In genomic region chr17:64423881-64424280, GRCh38 we compare ENCODE assay signal across 19 cellular contexts. TPM values are rescaled to one million over a fixed set of nuclear protein-coding genes. Genes with fewer than 3 reads are reported as not detected.
DNase-seq lines count a peak whose midpoint lies in the region; ATAC-seq and TF ChIP-seq lines count a peak whose summit lies in the region.
"Had no signal": no experiment of that assay in that cellular context is flagged by ENCODE, and none has a peak within 500 bp of the region (broad histone marks: within the 10 kb centered on the region; RNA-seq: fewer than 3 reads in every experiment).

No MANE protein-coding gene starts in this region.

- H3K36me3 Mint-ChIP-seq in H9 (ENCODE audit: insufficient read depth in 1 of 3, low read depth in 3 of 3), result peaks cover 11 to 18% (median 14%) of the 10 kb centered on the region in 3 experiments
- H3K36me3 Mint-ChIP-seq in dendritic cell treated with granulocyte-macrophage colony-stimulating factor and Interleukin-4, amounts not matched to agents 40 ng/mL and 50 ng/mL, for 4 days (ENCODE audit: low read depth), result no peaks in the 10 kb centered on the region
- H3K36me3 Mint-ChIP-seq: stimulated activated effector memory CD8-positive, alpha-beta T cell treated with anti-CD3 and anti-CD28 coated beads, Interleukin-12 subunit alpha, Interleukin-12 subunit beta, amount 100 ng/mL, for 72 hours had no signal

- H2AFZ ChIP-seq in H9 (ENCODE audit: low read length) (peak overlapping the region; percentile 11), PC-3 (ENCODE audit: low read length) (no peak overlapping the region)

- H3K27me3 ChIP-seq in H9 (ENCODE audit: insufficient read depth, low read length) (no peaks in the 10 kb centered on the region), PC-3 (ENCODE audit: low read length) (no peaks in the 10 kb centered on the region), sigmoid colon (no peaks in the 10 kb centered on the region)
- no peaks in the 10 kb centered on the region for H3K27me3 ChIP-seq in effector memory CD4-positive, alpha-beta T cell (replicated peaks; ENCODE audit: control insufficient read depth, insufficient read depth, low read length, poor library complexity, severe bottlenecking)
- H3K27me3 ChIP-seq: vagina had no signal

- H3K14ac ChIP-seq in H9 (ENCODE audit: insufficient read depth, low read length), result no peak overlapping the region

- H4K20me1 ChIP-seq in H9 (ENCODE audit: control insufficient read depth, insufficient read depth, insufficient read length) (no peaks in the 10 kb centered on the region), PC-3 (ENCODE audit: low read length) (no peaks in the 10 kb centered on the region)

- no peak overlapping the region for H3K27ac Mint-ChIP-seq in H9
- H3K27ac Mint-ChIP-seq in dendritic cell treated with granulocyte-macrophage colony-stimulating factor and Interleukin-4, amounts not matched to agents 40 ng/mL and 50 ng/mL, for 4 days, result peak overlapping the region; percentile 61
- H3K27ac Mint-ChIP-seq: activated CD8-positive, alpha-beta T cell treated with anti-CD3 and anti-CD28 coated beads, Interleukin-2, amount 10 ng/mL, durations not matched to agents 7 days and 5 days; CD4-positive, alpha-beta T cell; nephron; stimulated activated effector memory CD8-positive, alpha-beta T cell treated with anti-CD3 and anti-CD28 coated beads, Interleukin-12 subunit alpha, Interleukin-12 subunit beta, amount 100 ng/mL, for 72 hours had no signal

- intact Hi-C loops in PC-3 (cut with micrococcal nuclease), result loop anchor here (10.0 kb wide), 3 partner anchors 181 to 311 kb away; no protein-coding TSS in a partner anchor
- intact Hi-C loops in dendritic cell treated with granulocyte-macrophage colony-stimulating factor and Interleukin-4, amounts not matched to agents 40 ng/mL and 50 ng/mL, for 4 days (cut with micrococcal nuclease), result no loop called here
- intact Hi-C loops in sigmoid colon (cut with DNase I), result loop anchor here (10.0 kb wide), 1 partner anchor 221 kb away; no protein-coding TSS in a partner anchor

- no peak for TF ChIP-seq EP300 in sigmoid colon (IDR thresholded peaks at IDR 0.05)

- H3K18ac ChIP-seq in H9 (ENCODE audit: insufficient read length, low read depth, low read length), result no peak overlapping the region

- H2BK120ac ChIP-seq in H9 (ENCODE audit: low read depth, low read length, poor library complexity, severe bottlenecking), result no peak overlapping the region

- no TSS peak for BruUV-seq in PC-3 (replicated peaks; lab: Mats Ljungman, UMichigan)

- POLR2A ChIA-PET in PC-3 (lab: Charles Lee; ENCODE audit: unreplicated experiment), result no interaction called here

- H3K36me3 ChIP-seq in PC-3 (ENCODE audit: low read depth, low read length) (peaks cover 4% of the 10 kb centered on the region; the same call in 1 of the 2 replicates), sigmoid colon (no peaks in the 10 kb centered on the region)
- H3K36me3 ChIP-seq in effector memory CD4-positive, alpha-beta T cell (ENCODE audit: control insufficient read depth, insufficient read depth, low read length), result no peaks in the 10 kb centered on the region
- H3K36me3 ChIP-seq: left ventricle myocardium inferior, vagina had no signal

- H4K8ac ChIP-seq in H9 (replicated peaks; ENCODE audit: insufficient read length, low read depth, low read length), result no peak overlapping the region

- peaks cover 11% of the 10 kb centered on the region for H3K9me3 ChIP-seq in H9 (ENCODE audit: control insufficient read depth, low read depth, low read length)
- no peaks in the 10 kb centered on the region for H3K9me3 ChIP-seq in PC-3 (ENCODE audit: low read length)
- no peaks in the 10 kb centered on the region for H3K9me3 ChIP-seq in sigmoid colon
- no peaks in the 10 kb centered on the region for H3K9me3 ChIP-seq in effector memory CD4-positive, alpha-beta T cell (ENCODE audit: control insufficient read depth, low read length)
- H3K9me3 ChIP-seq: left ventricle myocardium inferior, vagina had no signal

- no peak overlapping the region for H3K23ac ChIP-seq in H9 (ENCODE audit: insufficient read length, low read depth, low read length)

- H3K9ac ChIP-seq in H9 (ENCODE audit: extremely low read depth, insufficient read length, low read length) (no peak overlapping the region), PC-3 (ENCODE audit: low read length) (no peak overlapping the region)

- no peak for TF ChIP-seq POLR2A in sigmoid colon (IDR thresholded peaks at IDR 0.05)

- WGBS in H9 (ENCODE audit: extremely low coverage, insufficient read length, low lambda C conversion rate), result no CpG with 5 or more reads among the region's 3 CpGs
- 44 to 72% methylated on average over 3 of the region's 3 CpGs for WGBS in sigmoid colon, 2 donors

- H3K27ac ChIP-seq in H9 (ENCODE audit: insufficient read length, low read depth, low read length), result no peak overlapping the region
- H3K27ac ChIP-seq in PC-3 (ENCODE audit: low read length), result no peak overlapping the region
- H3K27ac ChIP-seq in sigmoid colon, result no peak overlapping the region
- H3K27ac ChIP-seq in effector memory CD4-positive, alpha-beta T cell (ENCODE audit: insufficient read depth, low read length, poor library complexity, severe bottlenecking), result no peak overlapping the region
- H3K27ac ChIP-seq: coronary artery, left ventricle myocardium inferior, skin epidermis, vagina had no signal

- no peak overlapping the region for H3K4me2 ChIP-seq in H9 (ENCODE audit: insufficient read depth, insufficient read length, low read length)
- 0 out of 2 replicates have a peak overlapping the region, but pooled peaks have one; percentile 17 for H3K4me2 ChIP-seq in PC-3 (ENCODE audit: low read length)

- H3K4me3 ChIP-seq in PC-3 (ENCODE audit: low read length), result no peak overlapping the region
- H3K4me3 ChIP-seq in sigmoid colon, result no peak overlapping the region
- H3K4me3 ChIP-seq in effector memory CD4-positive, alpha-beta T cell (ENCODE audit: insufficient read depth, low read depth, low read length, poor library complexity, severe bottlenecking), result no peak overlapping the region
- H3K4me3 ChIP-seq: coronary artery, left ventricle myocardium inferior, skin epidermis, vagina had no signal

- no peaks in the 10 kb centered on the region for H3K23me2 ChIP-seq in H9 (ENCODE audit: insufficient read length, low read depth, low read length, poor library complexity, severe bottlenecking)

- H3K4me3 Mint-ChIP-seq in H9, result no peak overlapping the region
- no peak overlapping the region for H3K4me3 Mint-ChIP-seq in dendritic cell treated with granulocyte-macrophage colony-stimulating factor and Interleukin-4, amounts not matched to agents 40 ng/mL and 50 ng/mL, for 4 days
- H3K4me3 Mint-ChIP-seq: activated CD8-positive, alpha-beta T cell treated with anti-CD3 and anti-CD28 coated beads, Interleukin-2, amount 10 ng/mL, durations not matched to agents 7 days and 5 days; CD4-positive, alpha-beta T cell; nephron; stimulated activated effector memory CD8-positive, alpha-beta T cell treated with anti-CD3 and anti-CD28 coated beads, Interleukin-12 subunit alpha, Interleukin-12 subunit beta, amount 100 ng/mL, for 72 hours had no signal

- H3K9me3 Mint-ChIP-seq in H9, result peaks cover 21 to 29% of the 10 kb centered on the region in 2 experiments
- H3K9me3 Mint-ChIP-seq in dendritic cell treated with granulocyte-macrophage colony-stimulating factor and Interleukin-4, amounts not matched to agents 40 ng/mL and 50 ng/mL, for 4 days, result no peaks in the 10 kb centered on the region
- H3K9me3 Mint-ChIP-seq: CD4-positive, alpha-beta T cell; nephron; stimulated activated effector memory CD8-positive, alpha-beta T cell treated with anti-CD3 and anti-CD28 coated beads, Interleukin-12 subunit alpha, Interleukin-12 subunit beta, amount 100 ng/mL, for 72 hours had no signal

- peaks cover 9 to 10% of the 10 kb centered on the region in 2 experiments for H3K4me1 Mint-ChIP-seq in H9
- peaks cover 40% of the 10 kb centered on the region for H3K4me1 Mint-ChIP-seq in dendritic cell treated with granulocyte-macrophage colony-stimulating factor and Interleukin-4, amounts not matched to agents 40 ng/mL and 50 ng/mL, for 4 days (ENCODE audit: low read depth)
- H3K4me1 Mint-ChIP-seq: nephron; stimulated activated effector memory CD8-positive, alpha-beta T cell treated with anti-CD3 and anti-CD28 coated beads, Interleukin-12 subunit alpha, Interleukin-12 subunit beta, amount 100 ng/mL, for 72 hours had no signal

- peaks cover 3% of the 10 kb centered on the region; the same call in 1 of the 2 replicates for H3K27me3 Mint-ChIP-seq in H9 (ENCODE audit: low read depth)
- no peaks in the 10 kb centered on the region for H3K27me3 Mint-ChIP-seq in dendritic cell treated with granulocyte-macrophage colony-stimulating factor and Interleukin-4, amounts not matched to agents 40 ng/mL and 50 ng/mL, for 4 days
- H3K27me3 Mint-ChIP-seq: CD4-positive, alpha-beta T cell had no signal

- H2BK5ac ChIP-seq in H9 (ENCODE audit: insufficient read length, low read length), result no peak overlapping the region

- H2BK20ac ChIP-seq in H9 (ENCODE audit: low read depth, low read length, poor library complexity, severe bottlenecking), result no peak overlapping the region

- no peak overlapping the region for H3T11ph ChIP-seq in H9 (ENCODE audit: low read length)

- H2BK15ac ChIP-seq in H9 (ENCODE audit: low read depth, low read length), result no peak overlapping the region

- TF ChIP-seq CTCF in H9 (conservative IDR thresholded peaks at IDR 0.05) (no peak), PC-3 (conservative IDR thresholded peaks at IDR 0.05; ENCODE audit: low read depth, low read length) (no peak), sigmoid colon (IDR thresholded peaks at IDR 0.05) (no peak)

- peak; percentile 51 for ATAC-seq in PC-3
- no peak for ATAC-seq in HG03108 (IDR thresholded peaks at IDR 0.05; ENCODE audit: unreplicated experiment)
- ATAC-seq: activated CD8-positive, alpha-beta T cell treated with anti-CD3 and anti-CD28 coated beads, Interleukin-2, amount 10 ng/mL, durations not matched to agents 7 days and 5 days; stimulated activated effector memory CD8-positive, alpha-beta T cell treated with anti-CD3 and anti-CD28 coated beads, Interleukin-12 subunit alpha, Interleukin-12 subunit beta, amount 100 ng/mL, for 72 hours had no signal

- no peaks in the 10 kb centered on the region for H3K79me1 ChIP-seq in H9 (ENCODE audit: insufficient read depth, low read depth, low read length, poor library complexity, severe bottlenecking)

- no peaks in the 10 kb centered on the region for H3K79me2 ChIP-seq in H9 (ENCODE audit: insufficient read depth, low read length)
- no peaks in the 10 kb centered on the region for H3K79me2 ChIP-seq in PC-3 (ENCODE audit: low read length)

- H4K91ac ChIP-seq in H9 (ENCODE audit: insufficient read length, low read depth, low read length), result no peak overlapping the region

- no peak overlapping the region for H3K4ac ChIP-seq in H9 (ENCODE audit: low read depth, low read length)

- H3K4me1 ChIP-seq in H9 (ENCODE audit: insufficient read depth, low read length) (no peaks in the 10 kb centered on the region), PC-3 (ENCODE audit: insufficient read depth, low read length) (peaks cover 10% of the 10 kb centered on the region), sigmoid colon (peaks cover 0 to 7% (median under 1%) of the 10 kb centered on the region in 4 donors)
- no peaks in the 10 kb centered on the region for H3K4me1 ChIP-seq in effector memory CD4-positive, alpha-beta T cell (ENCODE audit: control insufficient read depth, insufficient read depth, low read length, poor library complexity, severe bottlenecking)

- no peak overlapping the region for H2BK12ac ChIP-seq in H9 (ENCODE audit: insufficient read length, low read depth, low read length)

- DNase-seq in H9 (no peak), PC-3 (peak; percentile 62), sigmoid colon (peak; percentile 28), COLO668 (lab: John Stamatoyannopoulos, UW; ENCODE audit: unreplicated experiment) (no peak)
- no peak for DNase-seq in effector memory CD4-positive, alpha-beta T cell
- DNase-seq: activated CD8-positive, alpha-beta T cell treated with anti-CD3 and anti-CD28 coated beads, Interleukin-2, amount 10 ng/mL, durations not matched to agents 7 days and 5 days; CD4-positive, alpha-beta T cell; DMS 273 treated with DMSO at 0.1 percent for 48 hours; left ventricle myocardium inferior; NCI-H1417; NCI-H524; stimulated activated CD4-positive, alpha-beta T cell treated with anti-CD3 and anti-CD28 coated beads, Interleukin-2, amount 100 ng/mL, for 24 hours had no signal

- H4K5ac ChIP-seq in H9 (ENCODE audit: insufficient read length, low read depth, low read length), result no peak overlapping the region

- no peaks in the 10 kb centered on the region for H3F3A ChIP-seq in PC-3 (ENCODE audit: low read length, unreplicated experiment)

- no peaks in the 10 kb centered on the region for H3K9me2 ChIP-seq in PC-3 (replicated peaks; ENCODE audit: low read length)

- H3K56ac ChIP-seq in H9 (ENCODE audit: insufficient read length, low read depth, low read length), result no peak overlapping the region

- CTCF ChIA-PET in PC-3 (lab: Charles Lee), result no interaction called here

- no peak overlapping the region for H2AK5ac ChIP-seq in H9 (ENCODE audit: insufficient read length, low read length)

RNA-seq across cellular contexts. Expression of gene MILR1, which starts 25.0 kb away (rescaled TPM):
- total RNA-seq in H9 (2021), result not detected in 2 replicates
- total RNA-seq in PC-3 (2014; rRNA removed), result 10.1 and 13.3 TPM in 2 replicates
- 1 to 10 TPM; 1.8 to 6.5 (median 3.1) TPM for total RNA-seq in sigmoid colon
- polyA plus RNA-seq in sigmoid colon, result 1 to 10 TPM; 4.4 to 7.8 (median 6.6) TPM

RNA-seq across cellular contexts. Expression of gene PECAM1, which starts 33.2 kb away (rescaled TPM):
- total RNA-seq in H9 (2021) (0.15 and 0.17 TPM in 2 replicates), PC-3 (2014; rRNA removed) (2.3 and 2.4 TPM in 2 replicates), sigmoid colon (10 to 100 TPM; 36.0 to 60.9 (median 44.3) TPM)
- 10 to 100 TPM in 1 of 3 donors, 1 to 10 TPM in 2; 3.6 to 39.0 (median 4.9) TPM for polyA plus RNA-seq in sigmoid colon

Comparison
In these comparisons a context has a peak if more than half of its experiments do, and no peak if none do; other contexts are left out.
1. DNase-seq: peak in PC-3 (single experiment) and sigmoid colon (single experiment); none in H9 (single experiment), COLO668 (single experiment) and effector memory CD4-positive, alpha-beta T cell (0 of 3).
2. RNA of gene PECAM1, which starts 33.2 kb away (total RNA-seq): 36.0 to 60.9 TPM in sigmoid colon; 2.3 to 2.4 TPM in PC-3 and 0.15 to 0.17 TPM in H9; every median in the first group is over 10 times any median in the second.